ENCODE assay signal across 1 cellular context in the genomic region with DNA sequence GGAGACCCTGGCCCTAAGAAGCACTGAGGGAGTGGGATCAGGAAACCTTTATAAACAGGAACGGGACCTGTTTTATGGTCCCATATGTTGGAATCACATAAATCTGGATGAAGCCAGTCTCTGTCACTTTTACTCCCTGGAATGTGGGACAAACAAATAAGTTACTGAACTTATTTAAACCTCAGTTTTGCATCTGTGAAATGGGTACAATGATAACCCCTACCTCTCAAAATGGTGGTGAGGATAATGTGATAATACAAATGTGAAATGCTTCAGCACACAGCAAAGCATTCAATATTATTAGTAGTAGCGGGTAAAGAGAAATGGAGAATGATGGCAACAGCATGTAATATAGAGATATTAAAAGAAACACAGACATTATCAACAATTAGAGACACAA.
TF ChIP-seq lines count a peak whose summit lies in the region.

No MANE protein-coding gene starts in this region.

TF ChIP-seq in K562, 482 proteins besides CTCF, POLR2A, EP300 and RAD21:
- TF ChIP-seq YY1 (IDR thresholded peaks at IDR 0.05; ENCODE audit: borderline replicate concordance in 1 of 3, control insufficient read depth in 1 of 3, extremely low read depth in 1 of 3, insufficient read depth in 3 of 3, insufficient read length in 1 of 3, insufficient replicate concordance in 2 of 3, low read depth in 1 of 3, low read length in 2 of 3): no peak
- TF ChIP-seq PRPF4 (IDR thresholded peaks at IDR 0.05; ENCODE audit: insufficient read depth, low read depth, low read length, poor library complexity, severe bottlenecking): no peak
- no peak for TF ChIP-seq ZNF785 (CRISPR knock-in tag; IDR thresholded peaks at IDR 0.05)
- peak; percentile 61 for TF ChIP-seq RBM25 (IDR thresholded peaks at IDR 0.05; ENCODE audit: low read depth, low read length, severe bottlenecking)
- TF ChIP-seq ZNF23 (CRISPR knock-in tag; IDR thresholded peaks at IDR 0.05): no peak
- TF ChIP-seq, protein P1, sequence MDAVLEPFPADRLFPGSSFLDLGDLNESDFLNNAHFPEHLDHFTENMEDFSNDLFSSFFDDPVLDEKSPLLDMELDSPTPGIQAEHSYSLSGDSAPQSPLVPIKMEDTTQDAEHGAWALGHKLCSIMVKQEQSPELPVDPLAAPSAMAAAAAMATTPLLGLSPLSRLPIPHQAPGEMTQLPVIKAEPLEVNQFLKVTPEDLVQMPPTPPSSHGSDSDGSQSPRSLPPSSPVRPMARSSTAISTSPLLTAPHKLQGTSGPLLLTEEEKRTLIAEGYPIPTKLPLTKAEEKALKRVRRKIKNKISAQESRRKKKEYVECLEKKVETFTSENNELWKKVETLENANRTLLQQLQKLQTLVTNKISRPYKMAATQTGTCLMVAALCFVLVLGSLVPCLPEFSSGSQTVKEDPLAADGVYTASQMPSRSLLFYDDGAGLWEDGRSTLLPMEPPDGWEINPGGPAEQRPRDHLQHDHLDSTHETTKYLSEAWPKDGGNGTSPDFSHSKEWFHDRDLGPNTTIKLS (IDR thresholded peaks at IDR 0.05; ENCODE audit: borderline replicate concordance, low read depth): no peak
- no peak for TF ChIP-seq POLR3G (IDR thresholded peaks at IDR 0.05; ENCODE audit: extremely low read depth, insufficient read length, insufficient replicate concordance)
- no peak for TF ChIP-seq PTBP1 (IDR thresholded peaks at IDR 0.05; ENCODE audit: low read depth, low read length)
